11 cellular contexts compared by ENCODE assay signal in genomic region chr2:135657806-135658582, GRCh38.
A peak's percentile ranks its signal among the peaks of the same experiment; 100 is the strongest.
DNase-seq lines count a peak whose midpoint lies in the region; ATAC-seq, FAIRE-seq and TF ChIP-seq lines count a peak whose summit lies in the region.
"Had no signal": no experiment of that assay in that cellular context is flagged by ENCODE, and none has a peak within 500 bp of the region (broad histone marks: within the 10 kb centered on the region; RNA-seq: fewer than 3 reads in every experiment).

No MANE protein-coding gene starts in this region.

- DNase-seq in T-cell (peak; percentile 35 to 79 (median 62)), activated T-cell treated with anti-CD3 and anti-CD28 coated beads for 48 hours (ENCODE audit: low read depth) (peak; percentile 22), natural killer cell (peak; percentile 16), D721Med (ENCODE audit: insufficient read length, low spot score) (no peak), COLO829 (ENCODE audit: low spot score) (no peak)
- DNase-seq in stimulated activated naive CD8-positive, alpha-beta T cell treated with anti-CD3 and anti-CD28 coated beads, Interleukin-15, Interleukin-2, amounts not matched to agents 100 U/mL and 50 U/mL, for 24 hours = peak; percentile 55
- DNase-seq: brain microvascular endothelial cell, DMS79 treated with DMSO at 0.1 percent for 48 hours, right lobe of liver, SJCRH30 had no signal

- H3K4me3 Mint-ChIP-seq in T-cell = peak overlapping the region; percentile 68 to 80 (median 80)
- H3K4me3 Mint-ChIP-seq in natural killer cell = peak overlapping the region; percentile 70

- FAIRE-seq in D721Med (lab: Jason Lieb, UNC) = no peak

- peak overlapping the region; percentile 92 to 96 for H3K27ac Mint-ChIP-seq in T-cell
- peak overlapping the region in 1 of 2 donors; percentile 59 for H3K27ac Mint-ChIP-seq in natural killer cell

- H3K9me3 Mint-ChIP-seq in T-cell (no peaks in the 10 kb centered on the region), natural killer cell (no peaks in the 10 kb centered on the region)

- POLR2A ChIA-PET in T-cell (lab: Charles Lee) = interaction anchor here (0.6 to 0.7 kb wide), 2 partner anchors 32 to 733 kb away, joined by 3 to 8 read pairs; no protein-coding TSS in a partner anchor

- H3K27me3 Mint-ChIP-seq in T-cell (no peaks in the 10 kb centered on the region), natural killer cell (ENCODE audit: low read depth in 2 of 2) (no peaks in the 10 kb centered on the region)

- no peak for TF ChIP-seq CTCF in natural killer cell (IDR thresholded peaks at IDR 0.05)
- TF ChIP-seq CTCF in D721Med (IDR thresholded peaks at IDR 0.05; ENCODE audit: insufficient read depth, missing control alignments) = no peak

- H3K36me3 Mint-ChIP-seq in T-cell (peaks cover 45% of the 10 kb centered on the region), natural killer cell (peaks cover 7% of the 10 kb centered on the region)

- ATAC-seq in T-cell (replicated peaks in 1 of 4) (peak; percentile 96), natural killer cell (peak in 2 of 3 donors; percentile 64 to 69), HG03135 (IDR thresholded peaks at IDR 0.05; ENCODE audit: unreplicated experiment) (no peak)
- peak; percentile 66 for ATAC-seq in stimulated activated naive CD8-positive, alpha-beta T cell treated with anti-CD3 and anti-CD28 coated beads, Interleukin-15, Interleukin-2, amounts not matched to agents 100 U/mL and 50 U/mL, for 24 hours
- ATAC-seq: right lobe of liver had no signal

- intact Hi-C loops in natural killer cell (cut with micrococcal nuclease) = no loop called here

- CTCF ChIA-PET in T-cell (lab: Charles Lee) = interaction anchor here (0.6 to 1.7 kb wide), 2 partner anchors 52 to 640 kb away, joined by 6 read pairs; no protein-coding TSS in a partner anchor

- H3K4me1 Mint-ChIP-seq in T-cell = peaks cover 10 to 17% (median 10%) of the 10 kb centered on the region in 3 donors
- peaks cover 5 to 11% of the 10 kb centered on the region in 2 donors for H3K4me1 Mint-ChIP-seq in natural killer cell

Comparison
In these comparisons a context has a peak if more than half of its experiments do, and no peak if none do; other contexts are left out.
1. DNase-seq: peak in T-cell (34 of 34), activated T-cell treated with anti-CD3 and anti-CD28 coated beads for 48 hours (single experiment), natural killer cell (single experiment) and stimulated activated naive CD8-positive, alpha-beta T cell treated with anti-CD3 and anti-CD28 coated beads, Interleukin-15, Interleukin-2, amounts not matched to agents 100 U/mL and 50 U/mL, for 24 hours (single experiment); none in D721Med (single experiment) and COLO829 (single experiment).